Comparison of ENCODE assay signal across 14 cellular contexts in genomic region chr4:146585761-146586333, GRCh38. TPM values are rescaled to one million over a fixed set of nuclear protein-coding genes. Genes with fewer than 3 reads are reported as not detected.
DNase-seq lines count a peak whose midpoint lies in the region; ATAC-seq and TF ChIP-seq lines count a peak whose summit lies in the region.
"Had no signal": no experiment of that assay in that cellular context is flagged by ENCODE, and none has a peak within 500 bp of the region (broad histone marks: within the 10 kb centered on the region; RNA-seq: fewer than 3 reads in every experiment).

No MANE protein-coding gene starts in this region.

- ATAC-seq in IMR-90 (ENCODE audit: low read depth) (peak; percentile 62), HG03432 (IDR thresholded peaks at IDR 0.05; ENCODE audit: unreplicated experiment) (no peak), HG02588 (IDR thresholded peaks at IDR 0.05; ENCODE audit: unreplicated experiment) (no peak)

- intact Hi-C loops in IMR-90 (cut with micrococcal nuclease), result no loop called here

- H3K9me1 ChIP-seq in IMR-90 (ENCODE audit: insufficient read depth, low read length), result no peaks in the 10 kb centered on the region

- H4K91ac ChIP-seq in IMR-90 (ENCODE audit: insufficient read depth, low read depth, low read length), result no peak overlapping the region

- no peak overlapping the region for H2AK5ac ChIP-seq in IMR-90 (ENCODE audit: low read depth, low read length)

- CTCF ChIA-PET in AG04449 (lab: Yijun Ruan, JAX), result interaction anchor here (1.0 kb wide), 1 partner anchor 242 kb away, joined by 3 read pairs; no protein-coding TSS in a partner anchor
- CTCF ChIA-PET in IMR-90 (lab: Yijun Ruan, JAX), result interaction anchor here (0.6 to 0.7 kb wide), 3 partner anchors 27 to 1338 kb away, joined by 3 to 4 read pairs (median 3); no protein-coding TSS in a partner anchor

- no peaks in the 10 kb centered on the region for H3K9me3 ChIP-seq in IMR-90 (ENCODE audit: control insufficient read depth, insufficient read depth, low read length)
- H3K9me3 ChIP-seq in adipocyte (ENCODE audit: control insufficient read depth, low read length), result peaks cover 3% of the 10 kb centered on the region
- H3K9me3 ChIP-seq: pancreas had no signal

- H2BK20ac ChIP-seq in IMR-90 (ENCODE audit: low read depth, low read length), result no peak overlapping the region

- H3K4me1 ChIP-seq in IMR-90 (ENCODE audit: control insufficient read depth, insufficient read depth, low read length) (no peaks in the 10 kb centered on the region), adipocyte (ENCODE audit: control insufficient read depth, insufficient read depth, low read length) (peaks cover 21% of the 10 kb centered on the region)
- H3K4me1 ChIP-seq: pancreas had no signal

- dilution Hi-C loops in IMR-90 (cut with HindIII; ENCODE audit: low sequenced_read_pairs, unreplicated experiment), result no loop called here

- H3K79me1 ChIP-seq in IMR-90 (ENCODE audit: low read depth in 1 of 2, low read length in 2 of 2), result no peaks in the 10 kb centered on the region

- H2AFZ ChIP-seq in IMR-90 (replicated peaks; ENCODE audit: low read length, poor library complexity), result no peak overlapping the region

- H2BK5ac ChIP-seq in IMR-90 (ENCODE audit: low read depth, low read length, poor library complexity, severe bottlenecking), result no peak overlapping the region

- in situ Hi-C loops in IMR-90 (cut with MboI; ENCODE audit: low sequenced_read_pairs), result no loop called here

- no peak overlapping the region for H4K8ac ChIP-seq in IMR-90 (ENCODE audit: low read depth in 2 of 2, low read length in 2 of 2)

- H3K4ac ChIP-seq in IMR-90 (ENCODE audit: low read depth, low read length), result no peak overlapping the region

- H2BK120ac ChIP-seq in IMR-90 (ENCODE audit: low read depth, low read length), result no peak overlapping the region

- no peak overlapping the region for H3K18ac ChIP-seq in IMR-90 (ENCODE audit: low read depth, low read length)

- POLR2A ChIA-PET in AG04449 (lab: Yijun Ruan, JAX), result no interaction called here
- POLR2A ChIA-PET in IMR-90 (lab: Charles Lee; ENCODE audit: unreplicated experiment), result interaction anchor here (0.5 kb wide), 1 partner anchor 27 kb away, joined by 3 read pairs; no protein-coding TSS in a partner anchor

- peak overlapping the region; percentile 74; the same call in 1 of the 2 replicates for H3K4me2 ChIP-seq in IMR-90 (ENCODE audit: low read depth, low read length)

- no peak overlapping the region for H2AK9ac ChIP-seq in IMR-90 (replicated peaks; ENCODE audit: low read depth, low read length, poor library complexity)

- no peak for TF ChIP-seq POLR2A in IMR-90 (IDR thresholded peaks at IDR 0.05; ENCODE audit: low read depth, low read length)

- H3K4me3 ChIP-seq in AG04449 (ENCODE audit: low read depth, low read length) (no peak overlapping the region), IMR-90 (ENCODE audit: insufficient read depth, low read depth, low read length) (no peak overlapping the region), adipocyte (ENCODE audit: low read length) (peak overlapping the region; percentile 14)
- H3K4me3 ChIP-seq: pancreas had no signal

- no peaks in the 10 kb centered on the region for H3K27me3 ChIP-seq in IMR-90 (ENCODE audit: control insufficient read depth, insufficient read depth, low read length)
- no peaks in the 10 kb centered on the region for H3K27me3 ChIP-seq in adipocyte (replicated peaks; ENCODE audit: control insufficient read depth, insufficient read depth, low read length)
- H3K27me3 ChIP-seq: pancreas had no signal

- DNase-seq in AG04449 (ENCODE audit: low read depth, low spot score) (peak; percentile 28), IMR-90 (peak; percentile 46), adipocyte (ENCODE audit: low read depth) (peak; percentile 93), iris pigment epithelial cell (ENCODE audit: low read depth) (peak; percentile 75), COR-L47 (lab: John Stamatoyannopoulos, UW) (no peak), KG1 (lab: John Stamatoyannopoulos, UW) (no peak)
- DNase-seq: activated naive CD8-positive, alpha-beta T cell treated with anti-CD3 and anti-CD28 coated beads, Interleukin-2, amount 10 ng/mL, durations not matched to agents 7 days and 5 days; C1 segment of cervical spinal cord; mesendoderm; NCI-H2081 treated with DMSO at 0.1 percent for 48 hours; pancreas had no signal

- H3K14ac ChIP-seq in IMR-90 (replicated peaks; ENCODE audit: low read depth, low read length), result no peak overlapping the region

- no peak overlapping the region for H3K27ac ChIP-seq in IMR-90 (ENCODE audit: insufficient read depth, low read length)
- H3K27ac ChIP-seq: pancreas had no signal

- no peak overlapping the region for H3K56ac ChIP-seq in IMR-90 (ENCODE audit: extremely low read depth, insufficient read depth, low read length)

- no peak for TF ChIP-seq RAD21 in IMR-90 (IDR thresholded peaks at IDR 0.05; ENCODE audit: low read length)

- no peaks in the 10 kb centered on the region for H4K20me1 ChIP-seq in IMR-90 (ENCODE audit: insufficient read depth, low read length)

- TF ChIP-seq CTCF in AG04449 (IDR thresholded peaks at IDR 0.05; ENCODE audit: insufficient read depth, low read length, missing control alignments) (no peak), IMR-90 (conservative IDR thresholded peaks at IDR 0.05; ENCODE audit: low read depth, low read length) (no peak)

- no peak overlapping the region for H3K9ac ChIP-seq in IMR-90 (ENCODE audit: low read depth, low read length)
- no peak overlapping the region for H3K9ac ChIP-seq in adipocyte (ENCODE audit: low read length)

- no peak overlapping the region for H2BK15ac ChIP-seq in IMR-90 (ENCODE audit: low read depth, low read length)

- no CpG with 5 or more reads among the region's 4 CpGs for WGBS in IMR-90 (ENCODE audit: extremely low coverage in 2 of 2, insufficient read length in 1 of 2), 2 experiments

- H3K23ac ChIP-seq in IMR-90 (ENCODE audit: low read depth, low read length), result no peak overlapping the region

- no peaks in the 10 kb centered on the region for H3K36me3 ChIP-seq in IMR-90 (ENCODE audit: control insufficient read depth, insufficient read depth, low read length)
- no peaks in the 10 kb centered on the region for H3K36me3 ChIP-seq in adipocyte (ENCODE audit: control insufficient read depth, insufficient read depth, low read length, severe bottlenecking)
- H3K36me3 ChIP-seq: pancreas had no signal

- H4K5ac ChIP-seq in IMR-90 (ENCODE audit: low read depth, low read length), result no peak overlapping the region

- no TSS peak for BruUV-seq in IMR-90 (replicated peaks; lab: Mats Ljungman, UMichigan)

TF ChIP-seq in IMR-90, 13 proteins besides CTCF, POLR2A, EP300 and RAD21:
- no peak for TF ChIP-seq RCOR1 (IDR thresholded peaks at IDR 0.05; ENCODE audit: insufficient replicate concordance, low read length)
- TF ChIP-seq BHLHE40 (IDR thresholded peaks at IDR 0.05; ENCODE audit: low read depth, low read length), result no peak
- peak; percentile 94 for TF ChIP-seq CEBPB (IDR thresholded peaks at IDR 0.05; ENCODE audit: low read depth, low read length)
- no peak for TF ChIP-seq CHD1 (IDR thresholded peaks at IDR 0.05; ENCODE audit: low read depth, low read length)
- TF ChIP-seq FOS (IDR thresholded peaks at IDR 0.05; ENCODE audit: low read depth, low read length), result no peak
- no peak for TF ChIP-seq SMC3 (IDR thresholded peaks at IDR 0.05; ENCODE audit: low read depth, low read length)

RNA-seq across cellular contexts. Expression of gene POU4F2, which starts 52.8 kb away (rescaled TPM):
- not detected in 2 replicates for total RNA-seq in IMR-90 (2012; rRNA removed)
- polyA plus RNA-seq in IMR-90 (2012; rRNA removed), result not detected in 2 replicates
- not detected in 2 replicates for polyA plus RNA-seq in IMR-90 (2012; cell fraction: cytosol; rRNA removed)
- not detected in 2 replicates for polyA plus RNA-seq in IMR-90 (2012; cell fraction: nucleus; rRNA removed; ENCODE audit: low replicate concordance)
- total RNA-seq: activated CD8-positive, alpha-beta memory T cell treated with anti-CD3 and anti-CD28 coated beads for 36 hours; activated naive CD8-positive, alpha-beta T cell treated with anti-CD3 and anti-CD28 coated beads, Interleukin-2, amount 10 ng/mL, durations not matched to agents 7 days and 5 days; pancreas had no signal
- polyA plus RNA-seq: pancreas had no signal

Comparison
In these comparisons a context has a peak if more than half of its experiments do, and no peak if none do; other contexts are left out.
1. DNase-seq: peak in AG04449 (single experiment), IMR-90 (single experiment), adipocyte (single experiment) and iris pigment epithelial cell (single experiment); none in COR-L47 (single experiment) and KG1 (single experiment).